8 cellular contexts compared by ENCODE assay signal in genomic region chr6:15441982-15442381, GRCh38.
"Had no signal": no experiment of that assay in that cellular context is flagged by ENCODE, and none has a peak within 500 bp of the region (broad histone marks: within the 10 kb centered on the region; RNA-seq: fewer than 3 reads in every experiment).

No MANE protein-coding gene starts in this region.

- DNase-seq: activated CD4-positive, CD25-positive, alpha-beta regulatory T cell treated with anti-CD3 and anti-CD28 coated beads, Interleukin-2, amount 50 U/mL, for 72 hours; activated naive CD8-positive, alpha-beta T cell treated with anti-CD3 and anti-CD28 coated beads, Interleukin-2, amount 10 ng/mL, durations not matched to agents 7 days and 5 days; aorta; sigmoid colon had no signal

- H3K36me3 ChIP-seq: breast epithelium, sigmoid colon, tibial nerve had no signal

- H3K27ac ChIP-seq: breast epithelium, dorsolateral prefrontal cortex had no signal

- H3K4me3 ChIP-seq: breast epithelium, dorsolateral prefrontal cortex, mucosa of descending colon, sigmoid colon, tibial nerve had no signal

- H3K9me3 ChIP-seq: breast epithelium, mucosa of descending colon, sigmoid colon, tibial nerve had no signal

- H3K4me1 ChIP-seq: breast epithelium had no signal

- H3K27me3 ChIP-seq: breast epithelium, dorsolateral prefrontal cortex, sigmoid colon, tibial nerve had no signal
